In the genomic region with DNA sequence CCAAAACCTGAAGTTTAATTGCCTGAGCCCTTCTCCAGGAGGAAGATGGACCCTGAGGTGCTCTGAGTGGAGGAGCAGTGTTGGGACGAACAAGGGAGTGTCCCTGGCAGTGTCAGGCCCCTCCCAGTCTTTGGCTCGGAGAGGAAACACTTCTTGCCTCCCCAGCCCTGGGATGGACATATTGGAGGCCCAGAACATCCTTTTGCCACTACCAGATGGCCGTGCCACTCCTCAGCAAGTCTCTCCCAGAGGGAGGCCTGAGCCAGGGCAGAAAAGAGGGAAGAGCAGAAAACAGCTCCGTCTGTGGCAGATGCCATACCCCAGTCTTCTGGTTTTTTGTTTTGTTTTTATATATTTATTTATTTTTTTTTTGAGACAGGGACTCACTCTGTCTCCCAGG, we compare ENCODE assay signal across 18 cellular contexts.
"Had no signal": no experiment of that assay in that cellular context is flagged by ENCODE, and none has a peak within 500 bp of the region (broad histone marks: within the 10 kb centered on the region; RNA-seq: fewer than 3 reads in every experiment).

No MANE protein-coding gene starts in this region.

- H3K4me1 Mint-ChIP-seq: activated naive CD4-positive, alpha-beta T cell treated with anti-CD3 and anti-CD28 coated beads, Interleukin-2, amount 10 ng/mL, durations not matched to agents 7 days and 5 days; activated naive CD8-positive, alpha-beta T cell treated with anti-CD3 and anti-CD28 coated beads for 36 hours had no signal

- ATAC-seq: activated CD4-positive, CD25-positive, alpha-beta regulatory T cell treated with anti-CD3 and anti-CD28 coated beads, Interleukin-2, amount 50 U/mL, for 24 hours; activated CD8-positive, alpha-beta T cell treated with anti-CD3 and anti-CD28 coated beads for 36 hours; activated T-cell treated with anti-CD3 and anti-CD28 coated beads, Interleukin-2, amount 50 U/mL, for 72 hours; PC-3 had no signal

- H3K27ac Mint-ChIP-seq: activated CD8-positive, alpha-beta T cell treated with anti-CD3 and anti-CD28 coated beads for 36 hours; activated naive CD4-positive, alpha-beta T cell treated with anti-CD3 and anti-CD28 coated beads, Interleukin-2, amount 10 ng/mL, durations not matched to agents 7 days and 5 days; activated naive CD8-positive, alpha-beta T cell treated with anti-CD3 and anti-CD28 coated beads for 36 hours; activated T-cell treated with anti-CD3 and anti-CD28 coated beads, Interleukin-2, amount 50 U/mL, for 72 hours; activated T-helper 2 cell treated with anti-CD3 and anti-CD28 coated beads, Interferon-gamma antibody, Interleukin-2, Interleukin-4, amounts not matched to agents 10 μg/mL and 5 μg/mL and 100 μg/mL, durations not matched to agents 14 hours and 24 hours and 36 hours; T-helper 1 cell treated with Interleukin-12 subunit alpha and Interleukin-12 subunit beta and Interleukin-4 antibody, amounts not matched to agents 30 μg/mL and 1 μg/mL, for 36 hours had no signal

- H3K4me3 Mint-ChIP-seq: activated CD8-positive, alpha-beta T cell treated with anti-CD3 and anti-CD28 coated beads for 36 hours; activated naive CD4-positive, alpha-beta T cell treated with anti-CD3 and anti-CD28 coated beads, Interleukin-2, amount 10 ng/mL, durations not matched to agents 7 days and 5 days; activated naive CD8-positive, alpha-beta T cell treated with anti-CD3 and anti-CD28 coated beads for 36 hours; activated T-cell treated with anti-CD3 and anti-CD28 coated beads, Interleukin-2, amount 50 U/mL, for 72 hours; T-helper 1 cell treated with Interleukin-12 subunit alpha and Interleukin-12 subunit beta and Interleukin-4 antibody, amounts not matched to agents 30 μg/mL and 1 μg/mL, for 36 hours had no signal

- H3K9me3 Mint-ChIP-seq: activated CD8-positive, alpha-beta T cell treated with anti-CD3 and anti-CD28 coated beads for 36 hours; activated naive CD4-positive, alpha-beta T cell treated with anti-CD3 and anti-CD28 coated beads, Interleukin-2, amount 10 ng/mL, durations not matched to agents 7 days and 5 days; activated naive CD8-positive, alpha-beta T cell treated with anti-CD3 and anti-CD28 coated beads for 36 hours; activated T-cell treated with anti-CD3 and anti-CD28 coated beads, Interleukin-2, amount 50 U/mL, for 72 hours; activated T-helper 2 cell treated with anti-CD3 and anti-CD28 coated beads, Interferon-gamma antibody, Interleukin-2, Interleukin-4, amounts not matched to agents 10 μg/mL and 5 μg/mL and 100 μg/mL, durations not matched to agents 14 hours and 24 hours and 36 hours; T-helper 1 cell treated with Interleukin-12 subunit alpha and Interleukin-12 subunit beta and Interleukin-4 antibody, amounts not matched to agents 30 μg/mL and 1 μg/mL, for 36 hours had no signal

- H3K36me3 Mint-ChIP-seq: activated naive CD4-positive, alpha-beta T cell treated with anti-CD3 and anti-CD28 coated beads, Interleukin-2, amount 10 ng/mL, durations not matched to agents 7 days and 5 days; activated naive CD8-positive, alpha-beta T cell treated with anti-CD3 and anti-CD28 coated beads for 36 hours had no signal

- DNase-seq: activated CD4-positive, alpha-beta T cell treated with anti-CD3 and anti-CD28 coated beads for 4 hours; activated CD8-positive, alpha-beta memory T cell treated with anti-CD3 and anti-CD28 coated beads, Interleukin-2, amount 50 U/mL, for 4 hours; activated CD8-positive, alpha-beta T cell treated with anti-CD3 and anti-CD28 coated beads for 36 hours; activated gamma-delta T cell treated with Interleukin-2 at 50 U/mL for 16 hours; activated naive CD4-positive, alpha-beta T cell treated with anti-CD3 and anti-CD28 coated beads, Interleukin-2, amount 10 ng/mL, durations not matched to agents 7 days and 5 days; activated naive CD8-positive, alpha-beta T cell treated with anti-CD3 and anti-CD28 coated beads for 36 hours; activated T-cell treated with anti-CD3 and anti-CD28 coated beads, Interleukin-2, amount 50 U/mL, for 72 hours; Karpas-422; MM.1S; NCI-H1048; NCI-H146; NCI-H2029 treated with DMSO at 0.1 percent for 48 hours; NCI-H526 treated with DMSO at 0.1 percent for 48 hours; PC-3; SHP77 treated with DMSO at 0.1 percent for 48 hours had no signal
